Comparison of ENCODE assay signal across 19 cellular contexts in the genomic region with DNA sequence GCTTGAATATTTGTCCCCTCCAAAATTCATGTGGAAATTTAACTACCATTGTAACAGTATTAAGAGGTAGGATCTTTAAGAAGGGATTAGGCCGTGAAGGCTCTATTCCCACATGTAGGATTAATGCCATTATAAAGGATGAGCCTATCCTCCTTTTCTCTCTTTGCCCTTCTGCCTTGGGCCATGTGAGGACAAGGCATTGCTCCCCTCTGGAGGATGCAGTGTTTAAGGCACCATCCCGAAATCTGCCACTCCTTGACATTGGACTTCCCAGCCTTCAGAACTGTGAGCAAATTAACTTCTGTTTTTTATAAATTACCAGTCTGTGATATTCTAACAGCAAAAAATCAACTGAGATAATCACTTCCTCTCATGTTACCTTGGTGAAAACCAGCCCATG.
"Had no signal": no experiment of that assay in that cellular context is flagged by ENCODE, and none has a peak within 500 bp of the region (broad histone marks: within the 10 kb centered on the region; RNA-seq: fewer than 3 reads in every experiment).

No MANE protein-coding gene starts in this region.

- H3K27me3 ChIP-seq: adrenal gland, cardiac muscle cell, stomach, testis, upper lobe of left lung had no signal

- H3K4me3 ChIP-seq: adrenal gland, cardiac muscle cell, prostate gland, smooth muscle cell, stomach, testis, upper lobe of left lung had no signal

- H3K4me1 ChIP-seq: adrenal gland, prostate gland, testis had no signal

- H3K36me3 ChIP-seq: adrenal gland, cardiac muscle cell, prostate gland, stomach, upper lobe of left lung had no signal

- H3K4me2 ChIP-seq: smooth muscle cell had no signal

- H3K9me3 ChIP-seq: adrenal gland, prostate gland, stomach, testis, upper lobe of left lung had no signal

- ATAC-seq: activated CD4-positive, alpha-beta T cell treated with anti-CD3 and anti-CD28 coated beads for 36 hours; activated CD8-positive, alpha-beta T cell treated with anti-CD3 and anti-CD28 coated beads for 36 hours; esophagus mucosa; left ventricle myocardium superior; right cardiac atrium had no signal

- DNase-seq: activated CD4-positive, alpha-beta T cell treated with anti-CD3 and anti-CD28 coated beads for 36 hours; activated CD8-positive, alpha-beta T cell treated with anti-CD3 and anti-CD28 coated beads for 36 hours; activated effector memory CD4-positive, alpha-beta T cell treated with anti-CD3 and anti-CD28 coated beads, Interleukin-2, amount 50 U/mL, for 16 hours; activated T-cell treated with anti-CD3 and anti-CD28 coated beads, Interleukin-2, amount 50 U/mL, for 48 hours; hippocampal formation; kidney glomerular epithelial cell; left ventricle myocardium superior; mesendoderm; right cardiac atrium; stomach; T1000; testis; upper lobe of left lung had no signal

- H3K27ac ChIP-seq: adrenal gland, cardiac muscle cell, prostate gland, stomach, testis, upper lobe of left lung, VCaP had no signal
